8 cellular contexts compared by ENCODE assay signal in genomic region chr2:46535360-46535759, GRCh38. TPM values are rescaled to one million over a fixed set of nuclear protein-coding genes. Genes with fewer than 3 reads are reported as not detected.
DNase-seq lines count a peak whose midpoint lies in the region; ATAC-seq and TF ChIP-seq lines count a peak whose summit lies in the region.

No MANE protein-coding gene starts in this region.

- peaks cover 62% of the 10 kb centered on the region for H3K4me1 Mint-ChIP-seq in activated naive CD8-positive, alpha-beta T cell (ENCODE audit: low read depth)

- no peaks in the 10 kb centered on the region for H3K9me3 Mint-ChIP-seq in activated naive CD8-positive, alpha-beta T cell (ENCODE audit: low read depth)

- intact Hi-C loops in testis (cut with DNase I; ENCODE audit: low total_unique reads) (no loop called here), stomach (cut with DNase I; ENCODE audit: low total_unique reads) (no loop called here)

- H2AFZ ChIP-seq in DND-41 (ENCODE audit: low read depth, low read length) = peak overlapping the region; percentile 50

- no peaks in the 10 kb centered on the region for H3K27me3 Mint-ChIP-seq in activated naive CD8-positive, alpha-beta T cell

- TF ChIP-seq CTCF in DND-41 (IDR thresholded peaks at IDR 0.05; ENCODE audit: borderline replicate concordance, extremely low read depth, low read length, poor library complexity, severe bottlenecking) (no peak), testis (IDR thresholded peaks at IDR 0.05) (no peak), stomach (IDR thresholded peaks at IDR 0.05) (no peak)

- H3K9ac ChIP-seq in DND-41 (ENCODE audit: low read depth, low read length) = peak overlapping the region; percentile 2; the same call in 1 of the 2 replicates

- no peaks in the 10 kb centered on the region for H3K36me3 ChIP-seq in DND-41 (ENCODE audit: insufficient read depth, low read length)
- no peaks in the 10 kb centered on the region for H3K36me3 ChIP-seq in testis (ENCODE audit: low read depth, missing control alignments)
- peaks cover 0 to 8% (median 0%) of the 10 kb centered on the region in 4 donors for H3K36me3 ChIP-seq in stomach

- H3K27me3 ChIP-seq in DND-41 (ENCODE audit: insufficient read depth, low read length, poor library complexity) (no peaks in the 10 kb centered on the region), testis (no peaks in the 10 kb centered on the region), stomach (no peaks in the 10 kb centered on the region)

- H3K4me2 ChIP-seq in DND-41 (ENCODE audit: insufficient read depth, low read length) = peak overlapping the region; percentile 25

- no peaks in the 10 kb centered on the region for H4K20me1 ChIP-seq in DND-41 (ENCODE audit: insufficient read depth, low read length)

- no peaks in the 10 kb centered on the region for H3K79me2 ChIP-seq in DND-41 (ENCODE audit: insufficient read depth, low read length)

- peak overlapping the region; percentile 83 for H3K27ac Mint-ChIP-seq in activated naive CD8-positive, alpha-beta T cell

- H3K27ac ChIP-seq in DND-41 (ENCODE audit: low read length) (peak overlapping the region; percentile 72), testis (no peak overlapping the region), caudate nucleus (ENCODE audit: low read depth, low read length) (no peak overlapping the region), stomach (peak overlapping the region in 2 of 5 donors; percentile 19 to 65)

- ATAC-seq in DND-41 (ENCODE audit: insufficient read depth, low read depth) (peak; percentile 99), GM19463 (IDR thresholded peaks at IDR 0.05; ENCODE audit: unreplicated experiment) (peak; percentile 91), HG03521 (IDR thresholded peaks at IDR 0.05; ENCODE audit: unreplicated experiment) (peak; percentile 66)

- H3K36me3 Mint-ChIP-seq in activated naive CD8-positive, alpha-beta T cell = peaks cover 4% of the 10 kb centered on the region

- WGBS in testis, 2 donors = 88 to 94% methylated on average over 1 of the region's 1 CpG
- 71 to 89% (median 81%) methylated on average over 1 of the region's 1 CpG for WGBS in stomach, 5 donors

- H3K9me3 ChIP-seq in DND-41 (ENCODE audit: insufficient read depth, low read length, severe bottlenecking) = no peaks in the 10 kb centered on the region
- no peaks in the 10 kb centered on the region for H3K9me3 ChIP-seq in testis
- no peaks in the 10 kb centered on the region for H3K9me3 ChIP-seq in stomach

- H3K4me3 ChIP-seq in DND-41 (ENCODE audit: low read depth in 1 of 2, low read length in 2 of 2) (no peak overlapping the region), testis (no peak overlapping the region), stomach (no peak overlapping the region)

- no peak for TF ChIP-seq EP300 in stomach (IDR thresholded peaks at IDR 0.05)

- H3K4me1 ChIP-seq in DND-41 (ENCODE audit: insufficient read depth, low read length) (peaks cover 17% of the 10 kb centered on the region), testis (no peaks in the 10 kb centered on the region), stomach (peaks cover 0 to 35% (median 5%) of the 10 kb centered on the region in 4 donors)

- no peak for TF ChIP-seq POLR2A in testis (IDR thresholded peaks at IDR 0.05)
- no peak for TF ChIP-seq POLR2A in stomach (IDR thresholded peaks at IDR 0.05)

- peak; percentile 74 for DNase-seq in DND-41
- no peak for DNase-seq in testis
- DNase-seq in medulla oblongata (ENCODE audit: extremely low spot score) = no peak
- no peak for DNase-seq in caudate nucleus (lab: John Stamatoyannopoulos, UW)
- no peak for DNase-seq in stomach

- H3K4me3 Mint-ChIP-seq in activated naive CD8-positive, alpha-beta T cell = peak overlapping the region; percentile 77

RNA-seq across cellular contexts. Expression of gene RHOQ, which starts 6.9 kb away (rescaled TPM):
- 10 to 100 TPM; 25.2 to 37.7 TPM for total RNA-seq in testis
- polyA plus RNA-seq in testis (ENCODE audit: insufficient read depth, low read depth, low replicate concordance) = 28.6 TPM
- 100 to 1,000 TPM in 1 of 5 donors, 10 to 100 TPM in 3, 1 to 10 TPM in 1; 4.9 to 102 (median 92.0) TPM for total RNA-seq in stomach
- polyA plus RNA-seq in stomach = 10 to 100 TPM; 22.4 to 48.0 (median 37.9) TPM

RNA-seq across cellular contexts. Expression of gene ATP6V1E2, which starts 7.0 kb away (rescaled TPM):
- 10 to 100 TPM; 23.8 to 28.7 TPM for total RNA-seq in testis
- polyA plus RNA-seq in testis (ENCODE audit: insufficient read depth, low read depth, low replicate concordance) = 63.0 TPM
- 10 to 100 TPM in 2 of 5 donors, 1 to 10 TPM in 1, under 1 TPM in 1, not detected in 1; 0.89 to 38.2 (median 10.0) TPM for total RNA-seq in stomach
- polyA plus RNA-seq in stomach = 1 to 10 TPM; 2.0 to 4.9 (median 2.8) TPM

RNA-seq across cellular contexts. Expression of gene TMEM247, which starts 56.0 kb away (rescaled TPM):
- total RNA-seq in testis (10 to 100 TPM; 18.5 to 27.2 TPM), stomach (not detected)
- polyA plus RNA-seq in testis (ENCODE audit: insufficient read depth, low read depth, low replicate concordance) (59.4 TPM), stomach (not detected)

Comparison
In these comparisons a context has a peak if more than half of its experiments do, and no peak if none do; other contexts are left out.
1. RNA of gene TMEM247, which starts 56.0 kb away (total RNA-seq): 18.5 to 27.2 TPM in testis; not detected in stomach; every median in the first group is over 10 times any median in the second.
2. Peak in every context shown above with its lines, with median percentiles within 50 percentile points of each other: ATAC-seq.